Comparison of ENCODE assay signal across 8 cellular contexts in genomic region chr9:114033397-114034103, GRCh38. TPM values are rescaled to one million over a fixed set of nuclear protein-coding genes. Genes with fewer than 3 reads are reported as not detected.
DNase-seq lines count a peak whose midpoint lies in the region; ATAC-seq and TF ChIP-seq lines count a peak whose summit lies in the region.

No MANE protein-coding gene starts in this region.

- no peak for TF ChIP-seq CTCF in lower leg skin (IDR thresholded peaks at IDR 0.05)

- 83 to 84% methylated on average over 12 of the region's 12 CpGs for WGBS in lower leg skin, 2 donors

- ATAC-seq in HG03521 (IDR thresholded peaks at IDR 0.05; ENCODE audit: unreplicated experiment), result no peak
- ATAC-seq in activated CD4-positive, CD25-positive, alpha-beta regulatory T cell treated with anti-CD3 and anti-CD28 coated beads, Interleukin-2, amount 50 U/mL, for 24 hours, result no peak

- TF ChIP-seq POLR2A in lower leg skin (IDR thresholded peaks at IDR 0.05), result no peak

- H3K4me3 ChIP-seq in lower leg skin (ENCODE audit: low read depth, poor library complexity, severe bottlenecking), result no peak overlapping the region

- DNase-seq in COLO829 (ENCODE audit: low spot score) (peak; percentile 32), KBM-7 (peak; percentile 55), cerebellum (ENCODE audit: low spot score) (peak; percentile 45), lower leg skin (ENCODE audit: low spot score in 2 of 2) (peak; percentile 8 to 81), NCI-H510A (lab: John Stamatoyannopoulos, UW) (no peak), T1000 (lab: John Stamatoyannopoulos, UW) (no peak)

- intact Hi-C loops in lower leg skin (cut with DNase I; ENCODE audit: low total_unique reads), result no loop called here

- in situ Hi-C loops in KBM-7 (cut with MboI; ENCODE audit: low pct_unique_long_range_greater_than_20kb, low sequenced_read_pairs), result no loop called here

RNA-seq across cellular contexts. Expression of gene AMBP, which starts 44.5 kb away (rescaled TPM):
- total RNA-seq in cerebellum (not detected), lower leg skin (not detected)

Comparison
In these comparisons a context has a peak if more than half of its experiments do, and no peak if none do; other contexts are left out.
1. DNase-seq: peak in COLO829 (single experiment), KBM-7 (single experiment), cerebellum (single experiment) and lower leg skin (2 of 2); none in NCI-H510A (single experiment) and T1000 (single experiment).